ENCODE assay signal across 1 cellular context in genomic region chr4:122156819-122157218, GRCh38.
TF ChIP-seq lines count a peak whose summit lies in the region.

No MANE protein-coding gene starts in this region.

TF ChIP-seq in K562, 482 proteins besides CTCF, POLR2A, EP300 and RAD21:
- TF ChIP-seq ZNF644 (tag; IDR thresholded peaks at IDR 0.05; ENCODE audit: low read depth): no peak
- TF ChIP-seq SPI1 (IDR thresholded peaks at IDR 0.05; ENCODE audit: borderline replicate concordance, low read depth, low read length): peak; percentile 40; the same call in 1 of the 2 replicates
- TF ChIP-seq CREB3 (tag; conservative IDR thresholded peaks at IDR 0.05; ENCODE audit: low read depth): no peak
- no peak for TF ChIP-seq GATA2 (CRISPR knock-in tag; IDR thresholded peaks at IDR 0.05)
